8 cellular contexts compared by ENCODE assay signal in the genomic region with DNA sequence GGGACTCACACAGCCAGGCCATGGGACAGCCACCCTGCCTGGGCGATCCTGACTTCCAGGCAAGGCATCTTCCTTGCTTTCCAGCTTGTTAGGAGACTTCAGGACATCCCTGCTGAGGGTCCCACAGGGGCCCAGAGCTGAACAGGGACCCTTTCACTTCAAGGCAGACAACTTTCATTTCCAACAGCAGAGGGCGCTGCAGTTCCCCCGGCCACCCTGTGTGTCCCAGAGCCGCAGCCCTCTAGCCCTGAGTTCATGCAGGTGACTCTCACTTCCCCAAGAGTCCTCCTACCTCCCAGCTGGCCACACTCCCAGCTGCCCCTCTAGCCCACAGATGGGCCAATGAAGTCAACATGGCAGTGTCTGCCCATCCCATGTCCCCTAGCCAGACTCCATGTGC.
DNase-seq lines count a peak whose midpoint lies in the region; ATAC-seq, FAIRE-seq and TF ChIP-seq lines count a peak whose summit lies in the region.
"Not testable (repeated sequence)": the region's sequence is repeated elsewhere in the genome, so short reads cannot be mapped to it uniquely, and the experiment has no call there.

No MANE protein-coding gene starts in this region.

- not testable (repeated sequence) for H3K4me3 Mint-ChIP-seq in endodermal cell

- not testable (repeated sequence) for H3K4me2 ChIP-seq in HCT116 (ENCODE audit: low read length); OCI-LY3 (ENCODE audit: low read length); SK-N-SH; HepG2 (ENCODE audit: low read depth, low read length)

- not testable (repeated sequence) for H3K27me3 Mint-ChIP-seq in endodermal cell (ENCODE audit: insufficient read depth)

- H3K36me3 ChIP-seq in A673 (ENCODE audit: insufficient read depth, low read length, poor library complexity, severe bottlenecking); HCT116 (ENCODE audit: control insufficient read depth in 1 of 2, insufficient read depth in 2 of 2, low read length in 2 of 2); OCI-LY3 (replicated peaks; ENCODE audit: low read depth, low read length); SK-N-SH (replicated peaks in 1 of 2; ENCODE audit: control insufficient read depth in 1 of 2, insufficient read depth in 2 of 2, low read length in 1 of 2); endodermal cell (ENCODE audit: control insufficient read depth, insufficient read depth, low read length); HepG2 (replicated peaks in 1 of 2; ENCODE audit: control insufficient read depth in 1 of 2, insufficient read depth in 2 of 2, low read length in 2 of 2): not testable (repeated sequence)

- RAD21 ChIA-PET in HCT116 (lab: Charles Lee; ENCODE audit: low non-redundant PET in 1 of 2, low total read pairs in 2 of 2, uncharacterized antibody in 2 of 2, unreplicated experiment in 2 of 2): not testable (repeated sequence)

- H3K4me3 ChIP-seq in A673 (ENCODE audit: low read depth, low read length, poor library complexity, severe bottlenecking); HCT116 (replicated peaks in 1 of 2; ENCODE audit: low read depth in 1 of 2, low read length in 2 of 2); OCI-LY3 (ENCODE audit: low read length); SK-N-SH (ENCODE audit: low read depth in 2 of 2, low read length in 1 of 2); endodermal cell (ENCODE audit: low read length); HepG2 (replicated peaks in 1 of 3; ENCODE audit: insufficient read depth in 1 of 3, low read depth in 2 of 3, low read length in 3 of 3): not testable (repeated sequence)

- H3K79me2 ChIP-seq in HCT116 (ENCODE audit: insufficient read depth, low read length); OCI-LY3 (ENCODE audit: low read length); SK-N-SH (ENCODE audit: insufficient read depth); HepG2 (ENCODE audit: insufficient read depth, low read length): not testable (repeated sequence)

- not testable (repeated sequence) for H3K9ac ChIP-seq in HCT116 (ENCODE audit: low read length); OCI-LY3 (ENCODE audit: low read length); SK-N-SH; endodermal cell (ENCODE audit: extremely low read depth, low read length, poor library complexity, severe bottlenecking); HepG2 (ENCODE audit: insufficient read depth, low read depth, low read length)

- 0 out of 2 replicates have a peak, but pooled peaks have one; percentile 9 for TF ChIP-seq CTCF in A673 (conservative IDR thresholded peaks at IDR 0.05; ENCODE audit: low read depth, low read length)
- TF ChIP-seq CTCF in HCT116 (IDR thresholded peaks at IDR 0.05 in 2 of 3, conservative IDR thresholded peaks at IDR 0.05 in 1 of 3; ENCODE audit: borderline replicate concordance in 1 of 3, insufficient read depth in 1 of 3, low read depth in 2 of 3, low read length in 2 of 3): peak in 2 of 3 experiments; percentile 48 to 61; a peak in 4 of 6 replicates
- TF ChIP-seq CTCF in OCI-LY3 (IDR thresholded peaks at IDR 0.05; ENCODE audit: low read depth, low read length): peak; percentile 20; the same call in 1 of the 2 replicates
- peak; percentile 41 for TF ChIP-seq CTCF in SK-N-SH (IDR thresholded peaks at IDR 0.05)
- TF ChIP-seq CTCF in endodermal cell (conservative IDR thresholded peaks at IDR 0.05): not testable (repeated sequence)
- peak; percentile 37 for TF ChIP-seq CTCF in HepG2 (CRISPR knock-in tag; IDR thresholded peaks at IDR 0.05)

- not testable (repeated sequence) for TF ChIP-seq EP300 in SK-N-SH (IDR thresholded peaks at IDR 0.05; ENCODE audit: borderline replicate concordance in 1 of 2, low read depth in 1 of 2, low read length in 1 of 2); HepG2 (IDR thresholded peaks at IDR 0.05; ENCODE audit: low read depth in 2 of 2, low read length in 2 of 2); HepG2 (CRISPR knock-in tag; IDR thresholded peaks at IDR 0.05; ENCODE audit: borderline replicate concordance)

- FAIRE-seq in HepG2 (lab: Jason Lieb, UNC): not testable (repeated sequence)

- H3K4me1 Mint-ChIP-seq in endodermal cell: not testable (repeated sequence)

- H4K20me1 ChIP-seq in HCT116 (ENCODE audit: insufficient read depth); OCI-LY3 (ENCODE audit: insufficient read depth, low read length); SK-N-SH (ENCODE audit: insufficient read depth); HepG2 (ENCODE audit: insufficient read depth, low read length): not testable (repeated sequence)

- not testable (repeated sequence) for H3K36me3 Mint-ChIP-seq in endodermal cell (ENCODE audit: low read depth)

- not testable (repeated sequence) for H3K27ac Mint-ChIP-seq in endodermal cell

- BruUV-seq in A673 (replicated peaks; lab: Mats Ljungman, UMichigan); HCT116 (replicated peaks; lab: Mats Ljungman, UMichigan); HepG2 (replicated peaks; lab: Mats Ljungman, UMichigan): not testable (repeated sequence)

- POLR2A ChIA-PET in A673 (lab: Charles Lee; ENCODE audit: low non-redundant PET); HCT116 (lab: Charles Lee); SK-N-SH (lab: Yijun Ruan, JAX); HepG2 (lab: Yijun Ruan, JAX): not testable (repeated sequence)

- not testable (repeated sequence) for H2AFZ ChIP-seq in HCT116 (ENCODE audit: low read depth, low read length, poor library complexity, severe bottlenecking); OCI-LY3 (ENCODE audit: low read depth, low read length); SK-N-SH (ENCODE audit: low read depth); HepG2 (ENCODE audit: low read length)

- H3K9me2 ChIP-seq in HCT116 (ENCODE audit: insufficient read depth); SK-N-SH: not testable (repeated sequence)

- CTCF ChIA-PET in A673 (lab: Charles Lee); SK-N-SH (lab: Yijun Ruan, JAX); HepG2 (lab: Yijun Ruan, JAX; ENCODE audit: low intra/inter-chr PET ratio, low total read pairs): not testable (repeated sequence)
- CTCF ChIA-PET in HCT116 (lab: Charles Lee): interaction anchor here (0.6 kb wide), 1 partner anchor 90 kb away, joined by 3 read pairs; no protein-coding TSS in a partner anchor

- TF ChIP-seq RAD21 in HCT116 (IDR thresholded peaks at IDR 0.05; ENCODE audit: low read depth): peak; percentile 34
- not testable (repeated sequence) for TF ChIP-seq RAD21 in SK-N-SH (IDR thresholded peaks at IDR 0.05; ENCODE audit: low read length); HepG2 (CRISPR knock-in tag; IDR thresholded peaks at IDR 0.05)

- in situ Hi-C loops in HepG2 (cut with HindIII; ENCODE audit: extremely low pct_ligation_motif_present, low pct_unique_long_range_greater_than_20kb): not testable (repeated sequence)

- H3K9me3 ChIP-seq in A673 (ENCODE audit: low read depth, low read length, poor library complexity, severe bottlenecking); HCT116 (ENCODE audit: control insufficient read depth in 1 of 2, insufficient read depth in 1 of 2, low read depth in 1 of 2, low read length in 2 of 2); OCI-LY3 (ENCODE audit: insufficient read depth, low read length); SK-N-SH; endodermal cell (ENCODE audit: control insufficient read depth, low read length); HepG2 (ENCODE audit: low read length): not testable (repeated sequence)

- H3F3A ChIP-seq in SK-N-SH (replicated peaks; ENCODE audit: insufficient read depth): not testable (repeated sequence)

- H3K27ac ChIP-seq in A673 (ENCODE audit: low read depth, low read length, poor library complexity, severe bottlenecking); HCT116 (ENCODE audit: low read depth, low read length); OCI-LY3 (ENCODE audit: low read length); SK-N-SH (ENCODE audit: low read depth in 2 of 2, low read length in 1 of 2); endodermal cell (ENCODE audit: low read depth, low read length); HepG2 (ENCODE audit: extremely low read length, insufficient read depth, low read length): not testable (repeated sequence)

- not testable (repeated sequence) for TF ChIP-seq POLR2A in HCT116 (IDR thresholded peaks at IDR 0.05; ENCODE audit: borderline replicate concordance, extremely low read depth, insufficient read depth, insufficient read length); HepG2 (IDR thresholded peaks at IDR 0.05; ENCODE audit: insufficient read depth in 1 of 2, low read depth in 2 of 2, low read length in 2 of 2)

- not testable (repeated sequence) for ATAC-seq in HCT116, HepG2

- 0% methylated on average over 4 of the region's 4 CpGs for WGBS in SK-N-SH (ENCODE audit: low lambda C conversion rate)
- 60 to 75% methylated on average over 1 to 4 of the region's 4 CpGs for WGBS in endodermal cell (ENCODE audit: insufficient coverage in 1 of 2, insufficient read length in 1 of 2), 2 experiments
- WGBS in HepG2 (ENCODE audit: low lambda C conversion rate): 0% methylated on average over 2 of the region's 4 CpGs

- DNase-seq in A673 (ENCODE audit: low spot score); HCT116 (ENCODE audit: low read depth, low spot score); SK-N-SH; HepG2 (ENCODE audit: low spot score): not testable (repeated sequence)
- DNase-seq in Daoy (ENCODE audit: low read depth): peak; percentile 40
- DNase-seq in NCI-H146 (lab: John Stamatoyannopoulos, UW): peak; percentile 22
- DNase-seq in endodermal cell: peak; percentile 49

- intact Hi-C loops in A673 (cut with micrococcal nuclease; ENCODE audit: unreplicated experiment); HCT116 (cut with micrococcal nuclease); HepG2 (cut with micrococcal nuclease; ENCODE audit: unreplicated experiment): not testable (repeated sequence)

- H3K4me1 ChIP-seq in A673 (ENCODE audit: insufficient read depth, low read length, poor library complexity, severe bottlenecking); HCT116 (ENCODE audit: control insufficient read depth in 1 of 2, insufficient read depth in 2 of 2, low read length in 2 of 2); OCI-LY3 (ENCODE audit: low read length); SK-N-SH (ENCODE audit: control insufficient read depth in 1 of 2, insufficient read depth in 2 of 2, low read depth in 1 of 2, low read length in 1 of 2); endodermal cell (ENCODE audit: control insufficient read depth, insufficient read depth, low read length); HepG2 (ENCODE audit: insufficient read depth, low read length): not testable (repeated sequence)

- H3K27me3 ChIP-seq in A673 (replicated peaks; ENCODE audit: insufficient read depth, low read depth, low read length, poor library complexity); HCT116 (ENCODE audit: insufficient read depth, low read length); OCI-LY3 (ENCODE audit: low read depth, low read length); SK-N-SH (ENCODE audit: insufficient read depth); endodermal cell (ENCODE audit: control insufficient read depth, insufficient read depth, low read length, poor library complexity, severe bottlenecking); HepG2 (ENCODE audit: control insufficient read depth in 1 of 2, insufficient read depth in 2 of 2, low read length in 2 of 2): not testable (repeated sequence)

- H3K9me3 Mint-ChIP-seq in endodermal cell: peaks cover 43% of the 10 kb centered on the region
